ENCODE assay signal across 8 cellular contexts in genomic region chr19:35748106-35749020, GRCh38. TPM values are rescaled to one million over a fixed set of nuclear protein-coding genes. Genes with fewer than 3 reads are reported as not detected.
DNase-seq lines count a peak whose midpoint lies in the region; ATAC-seq and TF ChIP-seq lines count a peak whose summit lies in the region.

A gene with protein sequence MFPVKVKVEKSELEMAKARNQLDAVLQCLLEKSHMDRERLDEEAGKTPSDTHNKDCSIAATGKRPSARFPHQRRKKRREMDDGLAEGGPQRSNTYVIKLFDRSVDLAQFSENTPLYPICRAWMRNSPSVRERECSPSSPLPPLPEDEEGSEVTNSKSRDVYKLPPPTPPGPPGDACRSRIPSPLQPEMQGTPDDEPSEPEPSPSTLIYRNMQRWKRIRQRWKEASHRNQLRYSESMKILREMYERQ (plus strand): TSS chr19:35748576. CDS start chr19:35748725, 149 bp downstream.

- TF ChIP-seq CTCF in GM13977 (IDR thresholded peaks at IDR 0.05; ENCODE audit: extremely low read depth, insufficient read depth, missing control alignments) (no peak), left ventricle myocardium inferior (IDR thresholded peaks at IDR 0.05; ENCODE audit: borderline replicate concordance) (peak; percentile 50), progenitor cell of endocrine pancreas (IDR thresholded peaks at IDR 0.05; ENCODE audit: unreplicated experiment) (no peak)

- WGBS in urinary bladder = under 1% methylated on average over 45 of the region's 45 CpGs

- H3K27me3 Mint-ChIP-seq in T-helper 1 cell treated with Interleukin-12 subunit alpha and Interleukin-12 subunit beta and Interleukin-4 antibody, amounts not matched to agents 30 μg/mL and 1 μg/mL, for 36 hours (ENCODE audit: low read depth) = no peaks in the 10 kb centered on the region
- H3K27me3 Mint-ChIP-seq in progenitor cell of endocrine pancreas = no peaks in the 10 kb centered on the region

- peak within 1 kb of the TSS; percentile 96 for H3K4me3 Mint-ChIP-seq in T-helper 1 cell treated with Interleukin-12 subunit alpha and Interleukin-12 subunit beta and Interleukin-4 antibody, amounts not matched to agents 30 μg/mL and 1 μg/mL, for 36 hours
- peak within 1 kb of the TSS; percentile 98 for H3K4me3 Mint-ChIP-seq in progenitor cell of endocrine pancreas (ENCODE audit: low read depth)

- H3K27me3 ChIP-seq in left ventricle myocardium inferior (ENCODE audit: low read depth) = no peaks in the 10 kb centered on the region

- H3K36me3 Mint-ChIP-seq in T-helper 1 cell treated with Interleukin-12 subunit alpha and Interleukin-12 subunit beta and Interleukin-4 antibody, amounts not matched to agents 30 μg/mL and 1 μg/mL, for 36 hours (ENCODE audit: low read depth) = peaks cover 9% of the 10 kb centered on the region
- peaks cover 4% of the 10 kb centered on the region for H3K36me3 Mint-ChIP-seq in progenitor cell of endocrine pancreas (ENCODE audit: insufficient read depth)

- H3K9me3 ChIP-seq in left ventricle myocardium inferior (replicated peaks) = no peaks in the 10 kb centered on the region

- peaks cover 21% of the 10 kb centered on the region for H3K36me3 ChIP-seq in left ventricle myocardium inferior
- no peaks in the 10 kb centered on the region for H3K36me3 ChIP-seq in urinary bladder (ENCODE audit: insufficient read depth)

- in situ Hi-C loops in GM13977 (cut with MboI; ENCODE audit: low pct_unique_long_range_greater_than_20kb, low sequenced_read_pairs, unreplicated experiment) = no loop called here

- peak within 1 kb of the TSS; percentile 93 for H3K27ac Mint-ChIP-seq in T-helper 1 cell treated with Interleukin-12 subunit alpha and Interleukin-12 subunit beta and Interleukin-4 antibody, amounts not matched to agents 30 μg/mL and 1 μg/mL, for 36 hours
- peak within 1 kb of the TSS; percentile 90 for H3K27ac Mint-ChIP-seq in progenitor cell of endocrine pancreas

- peak; percentile 58 for ATAC-seq in HG02884 (IDR thresholded peaks at IDR 0.05; ENCODE audit: unreplicated experiment)

- no peaks in the 10 kb centered on the region for H3K9me3 Mint-ChIP-seq in T-helper 1 cell treated with Interleukin-12 subunit alpha and Interleukin-12 subunit beta and Interleukin-4 antibody, amounts not matched to agents 30 μg/mL and 1 μg/mL, for 36 hours
- no peaks in the 10 kb centered on the region for H3K9me3 Mint-ChIP-seq in progenitor cell of endocrine pancreas (ENCODE audit: low read depth)

- H3K4me3 ChIP-seq in left ventricle myocardium inferior (peak within 1 kb of the TSS; percentile 82), urinary bladder (ENCODE audit: low read depth, low read length) (peak within 1 kb of the TSS; percentile 78)

- H3K4me1 ChIP-seq in left ventricle myocardium inferior (peaks cover 67% of the 10 kb centered on the region), urinary bladder (ENCODE audit: insufficient read depth) (no peaks in the 10 kb centered on the region)

- intact Hi-C loops in left ventricle myocardium inferior (cut with micrococcal nuclease) = no loop called here

- H3K4me1 Mint-ChIP-seq in T-helper 1 cell treated with Interleukin-12 subunit alpha and Interleukin-12 subunit beta and Interleukin-4 antibody, amounts not matched to agents 30 μg/mL and 1 μg/mL, for 36 hours (ENCODE audit: low read depth) = peaks cover 26% of the 10 kb centered on the region
- peaks cover 30% of the 10 kb centered on the region for H3K4me1 Mint-ChIP-seq in progenitor cell of endocrine pancreas (ENCODE audit: low read depth)

- DNase-seq in GM13977 (ENCODE audit: low spot score) = peak; percentile 94
- DNase-seq in NCI-H1694 (lab: John Stamatoyannopoulos, UW) = peak; percentile 99
- peak; percentile 91 to 100 (median 99) for DNase-seq in amygdala (lab: John Stamatoyannopoulos, UW)
- peak; percentile 99 for DNase-seq in left ventricle myocardium inferior
- peak; percentile 97 for DNase-seq in progenitor cell of endocrine pancreas (ENCODE audit: low spot score, unreplicated experiment)

- peak within 1 kb of the TSS; percentile 84 for H3K27ac ChIP-seq in left ventricle myocardium inferior (replicated peaks)
- peak within 1 kb of the TSS; percentile 86 for H3K27ac ChIP-seq in urinary bladder (ENCODE audit: low read depth)

RNA-seq across cellular contexts. Expression of the gene that starts here (rescaled TPM):
- total RNA-seq in left ventricle myocardium inferior = 6.2 TPM
- 12.7 and 13.1 TPM in 2 replicates for total RNA-seq in progenitor cell of endocrine pancreas
- 5.4 TPM for total RNA-seq in urinary bladder
- polyA plus RNA-seq in urinary bladder = 18.8 TPM

Comparison
In these comparisons a context has a peak if more than half of its experiments do, and no peak if none do; other contexts are left out.
1. Peak in every context shown above with its lines: DNase-seq, ATAC-seq, H3K4me3 ChIP-seq and H3K27ac ChIP-seq.